Comparison of ENCODE assay signal across 6 cellular contexts in the genomic region with DNA sequence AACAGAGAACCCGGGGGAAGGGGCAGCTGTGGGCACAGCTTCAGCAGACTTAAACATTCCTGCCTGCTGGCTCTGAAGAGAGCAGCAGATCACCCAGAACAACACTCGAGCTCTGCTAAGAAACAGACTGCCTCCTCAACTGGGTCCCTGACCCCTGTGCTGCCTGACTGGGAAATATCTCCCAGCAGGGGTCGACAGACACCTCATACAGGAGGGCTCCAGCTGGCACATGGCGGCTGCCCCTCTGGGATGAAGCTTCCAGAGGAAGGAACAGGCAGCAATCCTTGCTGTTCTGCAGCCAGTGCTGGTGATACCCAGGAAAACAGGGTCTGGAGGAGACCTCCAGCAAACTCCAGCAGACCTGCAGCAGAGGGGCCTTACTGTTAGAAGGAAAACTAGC.
DNase-seq lines count a peak whose midpoint lies in the region; TF ChIP-seq lines count a peak whose summit lies in the region.
"Not testable (repeated sequence)": the region's sequence is repeated elsewhere in the genome, so short reads cannot be mapped to it uniquely, and the experiment has no call there.

No MANE protein-coding gene starts in this region.

- not testable (repeated sequence) for H2BK12ac ChIP-seq in neuronal stem cell (ENCODE audit: low read length)

- not testable (repeated sequence) for H3K27ac ChIP-seq in SK-N-SH (ENCODE audit: low read depth in 2 of 2, low read length in 1 of 2); neuronal stem cell (replicated peaks; ENCODE audit: low read length)

- H3K4me2 ChIP-seq in SK-N-SH; neuronal stem cell (ENCODE audit: insufficient read depth, low read length, poor library complexity, severe bottlenecking): not testable (repeated sequence)

- TF ChIP-seq RAD21 in SK-N-SH (IDR thresholded peaks at IDR 0.05; ENCODE audit: low read length), result not testable (repeated sequence)

- not testable (repeated sequence) for H3K4me1 ChIP-seq in SK-N-SH (ENCODE audit: control insufficient read depth in 1 of 2, insufficient read depth in 2 of 2, low read depth in 1 of 2, low read length in 1 of 2); neuronal stem cell (ENCODE audit: control insufficient read depth in 2 of 2, insufficient read depth in 1 of 2, low read depth in 1 of 2, low read length in 2 of 2)

- H3K9me3 Mint-ChIP-seq in HFFc6, result not testable (repeated sequence)

- H3K4ac ChIP-seq in neuronal stem cell (ENCODE audit: low read length), result not testable (repeated sequence)

- 0% methylated on average over 2 of the region's 4 CpGs for WGBS in SK-N-SH (ENCODE audit: low lambda C conversion rate)
- no CpG with 5 or more reads among the region's 4 CpGs for WGBS in neuronal stem cell (ENCODE audit: extremely low coverage in 2 of 2, insufficient read length in 2 of 2, insufficient replicate concordance in 1 of 2), 2 donors

- H3K36me3 ChIP-seq in SK-N-SH (replicated peaks in 1 of 2; ENCODE audit: control insufficient read depth in 1 of 2, insufficient read depth in 2 of 2, low read length in 1 of 2); neuronal stem cell (replicated peaks in 1 of 2; ENCODE audit: control insufficient read depth in 2 of 2, insufficient read depth in 2 of 2, low read length in 2 of 2): not testable (repeated sequence)

- H3K14ac ChIP-seq in neuronal stem cell (ENCODE audit: low read length), result not testable (repeated sequence)

- not testable (repeated sequence) for H3K23ac ChIP-seq in neuronal stem cell (ENCODE audit: low read depth, low read length, poor library complexity)

- CTCF ChIA-PET in SK-N-SH (lab: Yijun Ruan, JAX), result not testable (repeated sequence)

- H2BK120ac ChIP-seq in neuronal stem cell (ENCODE audit: low read depth, low read length), result not testable (repeated sequence)

- H2BK15ac ChIP-seq in neuronal stem cell (ENCODE audit: low read length), result not testable (repeated sequence)

- H2AK5ac ChIP-seq in neuronal stem cell (ENCODE audit: low read depth, low read length), result not testable (repeated sequence)

- TF ChIP-seq CTCF in GM12864 (IDR thresholded peaks at IDR 0.05; ENCODE audit: low read depth, low read length, missing control alignments) (peak; percentile 24), GM13977 (IDR thresholded peaks at IDR 0.05; ENCODE audit: extremely low read depth, insufficient read depth, missing control alignments) (peak; percentile 33), HFFc6 (IDR thresholded peaks at IDR 0.05) (peak; percentile 15; the same call in 1 of the 2 replicates), SK-N-SH (IDR thresholded peaks at IDR 0.05) (peak; percentile 24; the same call in 1 of the 2 replicates)

- H3K27me3 Mint-ChIP-seq in HFFc6 (ENCODE audit: insufficient read depth), result not testable (repeated sequence)

- not testable (repeated sequence) for H4K20me1 ChIP-seq in SK-N-SH (ENCODE audit: insufficient read depth)

- not testable (repeated sequence) for H3K18ac ChIP-seq in neuronal stem cell (ENCODE audit: low read length)

- not testable (repeated sequence) for H4K8ac ChIP-seq in neuronal stem cell (ENCODE audit: low read depth, low read length)

- not testable (repeated sequence) for H3K4me3 ChIP-seq in GM12864 (ENCODE audit: low read depth, low read length); SK-N-SH (ENCODE audit: low read depth in 2 of 2, low read length in 1 of 2); neuronal stem cell (ENCODE audit: low read length in 2 of 2)

- not testable (repeated sequence) for H3K79me2 ChIP-seq in SK-N-SH (ENCODE audit: insufficient read depth)

- TF ChIP-seq EP300 in SK-N-SH (IDR thresholded peaks at IDR 0.05; ENCODE audit: borderline replicate concordance in 1 of 2, low read depth in 1 of 2, low read length in 1 of 2), result not testable (repeated sequence)

- POLR2A ChIA-PET in SK-N-SH (lab: Yijun Ruan, JAX), result not testable (repeated sequence)

- not testable (repeated sequence) for H3F3A ChIP-seq in SK-N-SH (replicated peaks; ENCODE audit: insufficient read depth)

- not testable (repeated sequence) for H3K27ac Mint-ChIP-seq in HFFc6

- H3K9me3 ChIP-seq in SK-N-SH; neuronal stem cell (replicated peaks in 1 of 2; ENCODE audit: control insufficient read depth in 2 of 2, insufficient read depth in 1 of 2, low read depth in 1 of 2, low read length in 2 of 2): not testable (repeated sequence)

- not testable (repeated sequence) for H3K4me3 Mint-ChIP-seq in HFFc6

- in situ Hi-C loops in GM13977 (cut with MboI; ENCODE audit: low pct_unique_long_range_greater_than_20kb, low sequenced_read_pairs, unreplicated experiment), result not testable (repeated sequence)

- H3K36me3 Mint-ChIP-seq in HFFc6 (ENCODE audit: low read depth), result not testable (repeated sequence)

- H2BK5ac ChIP-seq in neuronal stem cell (ENCODE audit: low read length), result not testable (repeated sequence)

- H2AFZ ChIP-seq in SK-N-SH (ENCODE audit: low read depth), result not testable (repeated sequence)
- H2AFZ ChIP-seq in neuronal stem cell (ENCODE audit: low read length), result peak overlapping the region; percentile 15

- H3K27me3 ChIP-seq in SK-N-SH (ENCODE audit: insufficient read depth); neuronal stem cell (ENCODE audit: control insufficient read depth in 3 of 3, insufficient read depth in 3 of 3, low read depth in 1 of 3, low read length in 3 of 3): not testable (repeated sequence)

- not testable (repeated sequence) for H3K9me2 ChIP-seq in SK-N-SH

- H3K79me1 ChIP-seq in neuronal stem cell (ENCODE audit: low read depth, low read length), result not testable (repeated sequence)

- H3K9ac ChIP-seq in SK-N-SH; neuronal stem cell (ENCODE audit: low read depth, low read length, poor library complexity): not testable (repeated sequence)

- not testable (repeated sequence) for H4K91ac ChIP-seq in neuronal stem cell (ENCODE audit: low read depth, low read length, poor library complexity)

- H3K4me1 Mint-ChIP-seq in HFFc6 (ENCODE audit: low read depth), result not testable (repeated sequence)

- peak; percentile 0 for DNase-seq in DMS 273 (lab: John Stamatoyannopoulos, UW; ENCODE audit: unreplicated experiment)
- not testable (repeated sequence) for DNase-seq in GM12864 (ENCODE audit: low read depth); GM13977 (ENCODE audit: low spot score); HFFc6; SK-N-SH; neuronal stem cell (ENCODE audit: low spot score)
